ENCODE assay signal across 14 cellular contexts in the genomic region with DNA sequence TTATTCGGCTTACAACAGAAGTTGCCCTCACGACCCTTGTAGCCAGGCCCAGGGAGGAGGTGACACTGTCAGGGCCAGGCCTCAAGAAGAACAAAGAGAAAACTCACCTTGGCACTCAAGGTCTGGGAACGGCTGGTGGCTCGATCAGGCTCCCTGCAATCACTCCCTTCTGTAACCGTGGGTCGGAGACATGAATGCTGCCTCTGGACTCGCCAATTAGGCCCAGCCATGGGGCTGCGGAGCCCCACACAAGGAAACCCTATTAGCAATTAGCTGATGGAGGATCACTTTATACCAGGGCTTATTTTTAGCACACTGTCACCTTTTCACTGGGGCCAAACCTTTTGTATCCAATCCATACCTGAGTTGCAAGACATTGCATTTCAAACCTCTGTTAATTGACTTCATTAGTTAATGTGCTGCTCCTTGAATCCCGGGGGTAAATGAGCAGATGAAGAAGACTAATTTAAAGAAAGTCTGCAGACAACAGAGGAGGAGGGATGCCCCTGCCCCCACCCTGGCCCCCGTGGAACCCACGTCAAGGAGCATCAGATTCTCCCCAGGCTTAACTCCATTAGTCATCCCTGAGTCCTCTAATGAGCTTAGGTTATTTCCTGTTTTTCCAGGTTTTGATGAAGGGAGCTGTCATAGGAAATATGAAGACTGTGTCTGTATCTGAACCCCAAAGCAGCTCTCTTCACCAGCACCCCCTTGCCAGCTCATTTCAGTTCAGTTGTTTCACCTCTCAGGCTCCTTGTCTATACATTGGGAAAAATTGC.
DNase-seq lines count a peak whose midpoint lies in the region; ATAC-seq, FAIRE-seq and TF ChIP-seq lines count a peak whose summit lies in the region.
"Had no signal": no experiment of that assay in that cellular context is flagged by ENCODE, and none has a peak within 500 bp of the region (broad histone marks: within the 10 kb centered on the region; RNA-seq: fewer than 3 reads in every experiment).

No MANE protein-coding gene starts in this region.

- peak overlapping the region; percentile 95 for H3K27ac ChIP-seq in ACC112 (ENCODE audit: low read depth, low read length)
- H3K27ac ChIP-seq in HUES48 (ENCODE audit: low read depth, low read length), result peak overlapping the region; percentile 44
- no peak overlapping the region for H3K27ac ChIP-seq in naive thymus-derived CD4-positive, alpha-beta T cell (ENCODE audit: low read depth, low read length)
- H3K27ac ChIP-seq: tibial nerve had no signal

- DNase-seq in bronchial epithelial cell (ENCODE audit: low read depth), result peak; percentile 63
- DNase-seq in kidney tubule cell (ENCODE audit: low spot score), result peak; percentile 58
- no peak for DNase-seq in stimulated activated CD4-positive, alpha-beta T cell treated with anti-CD3 and anti-CD28 coated beads, Interleukin-12 subunit alpha, Interleukin-12 subunit beta, amount 100 ng/mL, for 4 hours
- no peak for DNase-seq in left colon
- DNase-seq in naive thymus-derived CD4-positive, alpha-beta T cell, result no peak
- DNase-seq in Right ventricle myocardium superior, result no peak
- DNase-seq: activated T-cell treated with anti-CD3 and anti-CD28 coated beads for 4 hours, DND-41, Karpas-422, NCI-H345 had no signal

- H3K9ac ChIP-seq in HUES48 (ENCODE audit: low read depth, low read length), result no peak overlapping the region

- no peaks in the 10 kb centered on the region for H3K4me1 Mint-ChIP-seq in naive thymus-derived CD4-positive, alpha-beta T cell

- POLR2A ChIA-PET in naive thymus-derived CD4-positive, alpha-beta T cell (lab: Charles Lee), result no interaction called here

- H3K4me3 Mint-ChIP-seq in naive thymus-derived CD4-positive, alpha-beta T cell, result no peak overlapping the region

- H3K36me3 Mint-ChIP-seq in naive thymus-derived CD4-positive, alpha-beta T cell, result no peaks in the 10 kb centered on the region

- peak overlapping the region in 1 of 9 donors; percentile 53 for H3K27ac Mint-ChIP-seq in naive thymus-derived CD4-positive, alpha-beta T cell

- H3K27me3 ChIP-seq in ACC112 (ENCODE audit: insufficient read depth, low read length), result no peaks in the 10 kb centered on the region
- no peaks in the 10 kb centered on the region for H3K27me3 ChIP-seq in HUES48 (ENCODE audit: control insufficient read depth, insufficient read depth, low read length)
- no peaks in the 10 kb centered on the region for H3K27me3 ChIP-seq in bronchial epithelial cell (ENCODE audit: control insufficient read depth, insufficient read depth, low read length)
- H3K27me3 ChIP-seq in naive thymus-derived CD4-positive, alpha-beta T cell (ENCODE audit: control insufficient read depth in 2 of 2, insufficient read depth in 2 of 2, low read length in 2 of 2), result no peaks in the 10 kb centered on the region
- H3K27me3 ChIP-seq: tibial nerve had no signal

- H2AFZ ChIP-seq in ACC112 (ENCODE audit: low read length, unreplicated experiment), result no peak overlapping the region

- H3K4me1 ChIP-seq in ACC112 (ENCODE audit: control insufficient read depth, insufficient read depth, low read length, unreplicated experiment) (peaks cover 60% of the 10 kb centered on the region), HUES48 (ENCODE audit: control insufficient read depth, insufficient read depth, low read length) (peaks cover 23% of the 10 kb centered on the region)
- no peaks in the 10 kb centered on the region for H3K4me1 ChIP-seq in naive thymus-derived CD4-positive, alpha-beta T cell (ENCODE audit: control insufficient read depth in 2 of 2, insufficient read depth in 2 of 2, low read length in 2 of 2)
- H3K4me1 ChIP-seq: tibial nerve had no signal

- H3K4me3 ChIP-seq in ACC112 (ENCODE audit: low read depth, low read length) (no peak overlapping the region), HUES48 (ENCODE audit: low read depth, low read length) (no peak overlapping the region), bronchial epithelial cell (ENCODE audit: low read depth, low read length) (no peak overlapping the region)
- H3K4me3 ChIP-seq in naive thymus-derived CD4-positive, alpha-beta T cell (ENCODE audit: low read length), result no peak overlapping the region
- H3K4me3 ChIP-seq: tibial nerve had no signal

- TF ChIP-seq CTCF in bronchial epithelial cell (IDR thresholded peaks at IDR 0.05; ENCODE audit: insufficient read depth, low read length, severe bottlenecking), result no peak

- CTCF ChIA-PET in naive thymus-derived CD4-positive, alpha-beta T cell (lab: Charles Lee), result no interaction called here

- no peak for FAIRE-seq in bronchial epithelial cell (lab: Jason Lieb, UNC)

- ATAC-seq in left colon (no peak), Right ventricle myocardium superior (ENCODE audit: poor library complexity) (no peak)
- no peak for ATAC-seq in naive thymus-derived CD4-positive, alpha-beta T cell
- ATAC-seq: Right ventricle myocardium inferior had no signal

- H3K9me3 Mint-ChIP-seq in naive thymus-derived CD4-positive, alpha-beta T cell, result peaks cover 0 to 4% (median 0%) of the 10 kb centered on the region in 11 donors

- no peaks in the 10 kb centered on the region for H3K9me3 ChIP-seq in HUES48 (ENCODE audit: control insufficient read depth, insufficient read depth, low read length)
- H3K9me3 ChIP-seq in naive thymus-derived CD4-positive, alpha-beta T cell (ENCODE audit: control insufficient read depth in 2 of 3, low read length in 3 of 3), result no peaks in the 10 kb centered on the region
- H3K9me3 ChIP-seq: tibial nerve had no signal

- H3K79me2 ChIP-seq in ACC112 (ENCODE audit: control insufficient read depth, insufficient read depth, low read length, unreplicated experiment), result no peaks in the 10 kb centered on the region

- H3K36me3 ChIP-seq in ACC112 (ENCODE audit: insufficient read depth, low read length), result no peaks in the 10 kb centered on the region
- H3K36me3 ChIP-seq in HUES48 (ENCODE audit: control insufficient read depth, insufficient read depth, low read length), result no peaks in the 10 kb centered on the region
- no peaks in the 10 kb centered on the region for H3K36me3 ChIP-seq in bronchial epithelial cell (ENCODE audit: control insufficient read depth, insufficient read depth, low read length)
- H3K36me3 ChIP-seq in naive thymus-derived CD4-positive, alpha-beta T cell (ENCODE audit: control insufficient read depth in 2 of 3, insufficient read depth in 3 of 3, low read length in 3 of 3), result no peaks in the 10 kb centered on the region
- H3K36me3 ChIP-seq: tibial nerve had no signal

- intact Hi-C loops in left colon (cut with DNase I, micrococcal nuclease), result no loop called here
- intact Hi-C loops in naive thymus-derived CD4-positive, alpha-beta T cell (cut with micrococcal nuclease), result no loop called here
- intact Hi-C loops in Right ventricle myocardium superior (cut with DNase I), result no loop called here

- peaks cover 0 to 16% (median 0%) of the 10 kb centered on the region in 5 donors for H3K27me3 Mint-ChIP-seq in naive thymus-derived CD4-positive, alpha-beta T cell

Comparison
In these comparisons a context has a peak if more than half of its experiments do, and no peak if none do; other contexts are left out.
1. DNase-seq: peak in bronchial epithelial cell (single experiment) and kidney tubule cell (single experiment); none in stimulated activated CD4-positive, alpha-beta T cell treated with anti-CD3 and anti-CD28 coated beads, Interleukin-12 subunit alpha, Interleukin-12 subunit beta, amount 100 ng/mL, for 4 hours (single experiment), left colon (0 of 2), naive thymus-derived CD4-positive, alpha-beta T cell (0 of 9) and Right ventricle myocardium superior (single experiment).